In the genomic region with DNA sequence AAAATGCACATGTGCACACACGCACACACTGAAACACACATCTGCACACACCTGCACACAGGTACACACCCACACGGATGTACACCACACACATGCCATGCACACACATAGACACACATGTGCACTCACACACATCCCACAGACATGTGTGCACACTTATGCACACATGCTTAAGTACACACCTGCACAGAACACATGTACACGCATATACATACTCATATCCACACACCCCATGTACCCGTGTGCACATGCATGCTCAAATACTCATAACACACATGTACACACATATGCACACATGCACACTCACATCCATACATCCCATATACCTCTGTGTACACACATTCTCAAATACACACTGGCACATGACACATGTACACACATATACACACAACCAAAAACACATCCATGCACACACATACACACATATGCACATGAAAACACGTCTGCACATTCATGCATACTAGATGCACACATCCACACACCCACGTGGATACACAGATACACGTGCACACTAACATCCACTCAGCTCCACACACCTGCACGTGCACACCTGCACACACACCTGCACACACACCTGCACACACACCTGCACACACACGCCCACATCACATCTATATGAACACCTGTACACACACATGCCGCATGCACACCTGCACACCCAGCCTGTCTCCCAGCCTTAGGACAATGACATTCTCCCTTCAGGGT, we compare ENCODE assay signal across 19 cellular contexts.
"Had no signal": no experiment of that assay in that cellular context is flagged by ENCODE, and none has a peak within 500 bp of the region (broad histone marks: within the 10 kb centered on the region; RNA-seq: fewer than 3 reads in every experiment).

No MANE protein-coding gene starts in this region.

- H3K4me3 Mint-ChIP-seq: activated naive CD8-positive, alpha-beta T cell treated with anti-CD3 and anti-CD28 coated beads, Interleukin-2, amount 10 ng/mL, durations not matched to agents 7 days and 5 days; natural killer cell; stimulated activated naive CD8-positive, alpha-beta T cell treated with anti-CD3 and anti-CD28 coated beads, Interleukin-15, amount 100 ng/mL, for 72 hours; T-helper 1 cell treated with Interleukin-12 subunit alpha and Interleukin-12 subunit beta and Interleukin-4 antibody, amounts not matched to agents 30 μg/mL and 1 μg/mL, for 36 hours had no signal

- H3K36me3 ChIP-seq: neutrophil, suprapubic skin, upper lobe of left lung had no signal

- H3K4me3 ChIP-seq: dorsolateral prefrontal cortex, suprapubic skin, upper lobe of left lung had no signal

- H3K27ac ChIP-seq: dorsolateral prefrontal cortex, neutrophil, suprapubic skin, upper lobe of left lung, VCaP had no signal

- H3K9me3 Mint-ChIP-seq: activated naive CD8-positive, alpha-beta T cell treated with anti-CD3 and anti-CD28 coated beads, Interleukin-2, amount 10 ng/mL, durations not matched to agents 7 days and 5 days; activated T-helper 2 cell treated with anti-CD3 and anti-CD28 coated beads, Interferon-gamma antibody, Interleukin-2, Interleukin-4, amounts not matched to agents 10 μg/mL and 5 μg/mL and 100 μg/mL, durations not matched to agents 14 hours and 24 hours and 36 hours; natural killer cell; stimulated activated naive CD8-positive, alpha-beta T cell treated with anti-CD3 and anti-CD28 coated beads, Interleukin-15, amount 100 ng/mL, for 72 hours; T-helper 1 cell treated with Interleukin-12 subunit alpha and Interleukin-12 subunit beta and Interleukin-4 antibody, amounts not matched to agents 30 μg/mL and 1 μg/mL, for 36 hours had no signal

- H3K27me3 Mint-ChIP-seq: activated naive CD8-positive, alpha-beta T cell treated with anti-CD3 and anti-CD28 coated beads, Interleukin-2, amount 10 ng/mL, durations not matched to agents 7 days and 5 days; stimulated activated naive CD8-positive, alpha-beta T cell treated with anti-CD3 and anti-CD28 coated beads, Interleukin-15, amount 100 ng/mL, for 72 hours had no signal

- ATAC-seq: stimulated activated naive CD8-positive, alpha-beta T cell treated with anti-CD3 and anti-CD28 coated beads, Interleukin-15, amount 100 ng/mL, for 72 hours had no signal

- H3K36me3 Mint-ChIP-seq: activated naive CD8-positive, alpha-beta T cell treated with anti-CD3 and anti-CD28 coated beads, Interleukin-2, amount 10 ng/mL, durations not matched to agents 7 days and 5 days; natural killer cell had no signal

- H3K4me1 ChIP-seq: suprapubic skin, upper lobe of left lung had no signal

- H3K27me3 ChIP-seq: dorsolateral prefrontal cortex, neutrophil, upper lobe of left lung had no signal

- DNase-seq: activated CD4-positive, alpha-beta T cell treated with anti-CD3 and anti-CD28 coated beads for 1 hour; activated naive CD4-positive, alpha-beta T cell treated with Interleukin-2 at 50 U/mL for 16 hours; activated naive CD8-positive, alpha-beta T cell treated with anti-CD3 and anti-CD28 coated beads, Interleukin-2, amount 10 ng/mL, durations not matched to agents 7 days and 5 days; amygdala; central memory CD4-positive, alpha-beta T cell; erythroblast; foreskin melanocyte; mesenchymal stem cell; natural killer cell; stimulated activated CD4-positive, alpha-beta T cell treated with anti-CD3 and anti-CD28 coated beads, Interleukin-2, amount 100 ng/mL, for 24 hours; stimulated activated naive CD8-positive, alpha-beta T cell treated with anti-CD3 and anti-CD28 coated beads, Interleukin-15, amount 100 ng/mL, for 72 hours had no signal

- H3K4me1 Mint-ChIP-seq: activated naive CD8-positive, alpha-beta T cell treated with anti-CD3 and anti-CD28 coated beads, Interleukin-2, amount 10 ng/mL, durations not matched to agents 7 days and 5 days; natural killer cell; stimulated activated naive CD8-positive, alpha-beta T cell treated with anti-CD3 and anti-CD28 coated beads, Interleukin-15, amount 100 ng/mL, for 72 hours had no signal

- FAIRE-seq: colon had no signal

- H3K27ac Mint-ChIP-seq: activated naive CD8-positive, alpha-beta T cell treated with anti-CD3 and anti-CD28 coated beads, Interleukin-2, amount 10 ng/mL, durations not matched to agents 7 days and 5 days; activated T-helper 2 cell treated with anti-CD3 and anti-CD28 coated beads, Interferon-gamma antibody, Interleukin-2, Interleukin-4, amounts not matched to agents 10 μg/mL and 5 μg/mL and 100 μg/mL, durations not matched to agents 14 hours and 24 hours and 36 hours; natural killer cell; stimulated activated naive CD8-positive, alpha-beta T cell treated with anti-CD3 and anti-CD28 coated beads, Interleukin-15, amount 100 ng/mL, for 72 hours; T-helper 1 cell treated with Interleukin-12 subunit alpha and Interleukin-12 subunit beta and Interleukin-4 antibody, amounts not matched to agents 30 μg/mL and 1 μg/mL, for 36 hours had no signal

- H3K9me3 ChIP-seq: neutrophil, suprapubic skin, upper lobe of left lung had no signal
